Comparison of ENCODE assay signal across 1 cellular context in genomic region chr3:199815-200214, GRCh38.
TF ChIP-seq lines count a peak whose summit lies in the region.

No MANE protein-coding gene starts in this region.

TF ChIP-seq in neural cell, 6 proteins besides CTCF, POLR2A, EP300 and RAD21 (continued from another document):
- TF ChIP-seq REST (IDR thresholded peaks at IDR 0.05; ENCODE audit: borderline replicate concordance): peak; percentile 15
- TF ChIP-seq POLR2AphosphoS5 (IDR thresholded peaks at IDR 0.05): peak; percentile 77
- TF ChIP-seq TAF1 (IDR thresholded peaks at IDR 0.05; ENCODE audit: low read depth): no peak
- no peak for TF ChIP-seq SMC3 (conservative IDR thresholded peaks at IDR 0.05; ENCODE audit: poor library complexity)
- TF ChIP-seq EZH2 (IDR thresholded peaks at IDR 0.05; ENCODE audit: borderline replicate concordance, insufficient read depth, low read length, poor library complexity, severe bottlenecking): no peak
